ENCODE assay signal across 1 cellular context in the genomic region with DNA sequence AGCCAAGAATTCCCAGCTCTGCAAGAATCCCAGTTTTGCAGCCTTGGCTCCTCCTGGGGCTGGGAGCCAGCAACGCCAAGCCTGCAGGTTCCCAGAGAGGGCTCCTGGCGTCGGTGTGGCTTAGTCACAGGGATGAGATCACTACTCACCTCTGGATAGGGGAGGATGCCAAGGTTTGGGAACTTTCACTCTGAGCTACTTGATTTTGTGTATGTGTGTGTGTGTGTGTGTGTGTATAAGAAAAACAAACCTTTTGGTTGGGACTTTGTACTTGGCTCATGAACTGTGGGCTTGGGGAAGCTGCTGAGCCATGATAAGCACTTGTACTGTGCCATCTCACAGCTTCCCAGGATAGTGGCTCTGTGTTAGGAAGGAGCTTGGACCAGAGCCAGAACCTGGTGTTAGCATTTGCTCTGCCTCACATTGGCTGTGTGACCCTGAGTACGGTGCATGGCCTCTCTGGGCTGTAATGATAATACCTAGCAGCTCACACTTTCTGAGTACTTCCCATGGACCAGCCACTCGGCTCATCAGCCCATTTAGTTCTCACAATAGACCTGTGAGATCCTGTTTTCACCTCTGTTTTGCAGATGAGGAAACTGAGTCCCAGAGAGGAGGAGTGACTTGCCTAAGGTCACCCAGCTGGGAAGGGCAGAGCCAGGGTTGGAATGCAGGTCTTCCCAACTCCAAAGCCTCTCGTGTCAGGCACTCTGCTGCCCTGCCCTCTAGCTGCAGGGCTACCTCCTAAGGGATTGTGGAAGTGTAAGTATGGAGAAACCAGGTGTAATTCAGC.
A peak's percentile ranks its signal among the peaks of the same experiment; 100 is the strongest.
TF ChIP-seq lines count a peak whose summit lies in the region.

No MANE protein-coding gene starts in this region.

TF ChIP-seq in A549, 52 proteins besides CTCF, POLR2A, EP300 and RAD21 (continued from another document):
- TF ChIP-seq FOSL2 (IDR thresholded peaks at IDR 0.05) (no peak), FOSL2 (CRISPR knock-in tag; IDR thresholded peaks at IDR 0.05) (peak; percentile 47)
